ENCODE assay signal across 19 cellular contexts in genomic region chr3:54710954-54711353, GRCh38.
"Had no signal": no experiment of that assay in that cellular context is flagged by ENCODE, and none has a peak within 500 bp of the region (broad histone marks: within the 10 kb centered on the region; RNA-seq: fewer than 3 reads in every experiment).

No MANE protein-coding gene starts in this region.

- H3K4me1 Mint-ChIP-seq: immature natural killer cell; natural killer cell; stimulated activated effector memory CD8-positive, alpha-beta T cell treated with anti-CD3 and anti-CD28 coated beads, Interleukin-12 subunit alpha, Interleukin-12 subunit beta, amount 100 ng/mL, for 72 hours had no signal

- H3K27me3 ChIP-seq: dorsolateral prefrontal cortex, gastrocnemius medialis, pancreas, tibial artery, upper lobe of right lung, vagina had no signal

- H3K36me3 ChIP-seq: gastrocnemius medialis, pancreas, tibial artery, upper lobe of right lung, vagina had no signal

- H3K4me1 ChIP-seq: gastrocnemius medialis, pancreas, tibial artery, upper lobe of right lung, vagina had no signal

- DNase-seq: cortex of kidney; dorsolateral prefrontal cortex; effector CD8-positive, alpha-beta T cell; gastrocnemius medialis; glutamatergic neuron; immature natural killer cell; left ventricle myocardium superior; natural killer cell; occipital lobe; pancreas; right cardiac atrium; stimulated activated CD4-positive, alpha-beta T cell treated with anti-CD3 and anti-CD28 coated beads, Interleukin-4, amount 100 ng/mL, for 1 hour; stimulated activated CD8-positive, alpha-beta memory T cell treated with anti-CD3 and anti-CD28 coated beads, Interleukin-4, amount 100 ng/mL, for 48 hours; tibial artery; upper lobe of right lung had no signal

- ATAC-seq: gastrocnemius medialis; left ventricle myocardium superior; natural killer cell; pancreas; right cardiac atrium; stimulated activated effector memory CD8-positive, alpha-beta T cell treated with anti-CD3 and anti-CD28 coated beads, Interleukin-12 subunit alpha, Interleukin-12 subunit beta, amount 100 ng/mL, for 72 hours; upper lobe of right lung had no signal

- H3K36me3 Mint-ChIP-seq: immature natural killer cell; natural killer cell; stimulated activated effector memory CD8-positive, alpha-beta T cell treated with anti-CD3 and anti-CD28 coated beads, Interleukin-12 subunit alpha, Interleukin-12 subunit beta, amount 100 ng/mL, for 72 hours had no signal

- H3K27ac ChIP-seq: dorsolateral prefrontal cortex, gastrocnemius medialis, pancreas, tibial artery, upper lobe of right lung, vagina had no signal

- H3K27me3 Mint-ChIP-seq: progenitor cell of endocrine pancreas; stimulated activated naive CD8-positive, alpha-beta T cell treated with anti-CD3 and anti-CD28 coated beads, Interleukin-15, Interleukin-2, amounts not matched to agents 100 ng/mL and 50 ng/mL, for 24 hours had no signal

- H3K9me3 ChIP-seq: gastrocnemius medialis, pancreas, tibial artery, upper lobe of right lung, vagina had no signal

- H3K4me3 Mint-ChIP-seq: immature natural killer cell; natural killer cell; stimulated activated effector memory CD8-positive, alpha-beta T cell treated with anti-CD3 and anti-CD28 coated beads, Interleukin-12 subunit alpha, Interleukin-12 subunit beta, amount 100 ng/mL, for 72 hours; stimulated activated naive CD8-positive, alpha-beta T cell treated with anti-CD3 and anti-CD28 coated beads, Interleukin-15, Interleukin-2, amounts not matched to agents 100 ng/mL and 50 ng/mL, for 24 hours had no signal

- H3K27ac Mint-ChIP-seq: immature natural killer cell; natural killer cell; progenitor cell of endocrine pancreas; stimulated activated effector memory CD8-positive, alpha-beta T cell treated with anti-CD3 and anti-CD28 coated beads, Interleukin-12 subunit alpha, Interleukin-12 subunit beta, amount 100 ng/mL, for 72 hours; stimulated activated naive CD8-positive, alpha-beta T cell treated with anti-CD3 and anti-CD28 coated beads, Interleukin-15, Interleukin-2, amounts not matched to agents 100 ng/mL and 50 ng/mL, for 24 hours had no signal

- H3K4me3 ChIP-seq: dorsolateral prefrontal cortex, gastrocnemius medialis, pancreas, tibial artery, upper lobe of right lung, vagina had no signal
